Comparison of ENCODE assay signal across 1 cellular context in the genomic region with DNA sequence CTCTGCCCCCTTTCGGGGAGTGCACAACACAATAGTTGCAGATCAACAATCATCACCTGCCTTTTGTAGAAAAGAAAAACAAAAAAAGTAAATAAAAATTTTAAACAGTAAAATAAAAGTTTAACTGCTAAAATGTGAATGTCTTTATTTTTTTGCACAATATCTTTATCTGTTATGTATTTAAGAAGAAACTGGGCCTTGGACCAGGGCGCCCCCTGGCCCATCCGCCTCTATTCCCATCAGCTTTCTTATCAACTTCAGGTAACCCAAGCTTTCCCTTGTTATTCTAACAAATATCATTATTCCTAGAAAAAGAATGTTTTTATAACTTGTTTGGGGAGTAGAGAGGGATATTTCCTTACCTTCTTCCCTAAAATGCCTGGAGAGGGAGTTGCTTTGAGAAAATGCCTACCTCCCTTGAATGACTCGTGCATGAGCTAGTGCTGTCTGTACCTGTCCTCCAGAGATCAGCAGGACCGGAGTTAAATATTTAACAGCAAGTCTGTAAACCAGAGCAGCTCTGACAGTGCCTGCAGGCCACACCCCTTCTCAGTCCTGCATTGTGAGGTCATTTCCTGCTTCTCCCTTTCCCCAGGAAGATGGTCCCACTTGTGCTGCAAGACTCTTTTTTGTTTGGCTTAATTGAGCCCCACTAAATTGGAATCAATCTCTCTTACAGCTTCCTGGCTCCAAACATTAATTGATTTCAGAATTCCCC.
TF ChIP-seq lines count a peak whose summit lies in the region.

No MANE protein-coding gene starts in this region.

TF ChIP-seq in GM12878, 131 proteins besides CTCF, POLR2A, EP300 and RAD21 (continued from another document):
- TF ChIP-seq LARP7 (IDR thresholded peaks at IDR 0.05) (no peak), FOXK2 (IDR thresholded peaks at IDR 0.05) (no peak), IRF4 (IDR thresholded peaks at IDR 0.05; ENCODE audit: low read depth, low read length) (no peak), SPI1 (IDR thresholded peaks at IDR 0.05; ENCODE audit: borderline replicate concordance, insufficient read depth, low read depth, low read length) (no peak), ZBTB4 (CRISPR knock-in tag; IDR thresholded peaks at IDR 0.05) (no peak), MAX (IDR thresholded peaks at IDR 0.05; ENCODE audit: low read depth, low read length) (no peak), GATAD2B (conservative IDR thresholded peaks at IDR 0.05; ENCODE audit: low read depth) (no peak), ZSCAN29 (IDR thresholded peaks at IDR 0.05) (no peak)
